7 cellular contexts compared by ENCODE assay signal in genomic region chr10:125909491-125909890, GRCh38. TPM values are rescaled to one million over a fixed set of nuclear protein-coding genes. Genes with fewer than 3 reads are reported as not detected.
DNase-seq lines count a peak whose midpoint lies in the region.
"Not testable (repeated sequence)": the region's sequence is repeated elsewhere in the genome, so short reads cannot be mapped to it uniquely, and the experiment has no call there.
"Had no signal": no experiment of that assay in that cellular context is flagged by ENCODE, and none has a peak within 500 bp of the region (broad histone marks: within the 10 kb centered on the region; RNA-seq: fewer than 3 reads in every experiment).

No MANE protein-coding gene starts in this region.

- H4K8ac ChIP-seq in trophoblast cell (ENCODE audit: low read depth, low read length) = not testable (repeated sequence)

- H3K14ac ChIP-seq in trophoblast cell (ENCODE audit: low read length) = not testable (repeated sequence)

- H4K12ac ChIP-seq in trophoblast cell (ENCODE audit: low read depth, low read length) = not testable (repeated sequence)

- H3K23ac ChIP-seq in trophoblast cell (ENCODE audit: low read length) = not testable (repeated sequence)

- not testable (repeated sequence) for H3K4ac ChIP-seq in trophoblast cell (ENCODE audit: low read depth, low read length)

- not testable (repeated sequence) for H3K4me3 ChIP-seq in SJCRH30; trophoblast cell (ENCODE audit: low read depth, low read length)

- peak overlapping the region; percentile 83 for H3K27ac ChIP-seq in SJCRH30
- H3K27ac ChIP-seq in trophoblast cell (ENCODE audit: low read depth, low read length) = not testable (repeated sequence)

- H3K27me3 ChIP-seq in SJCRH30; trophoblast cell (ENCODE audit: insufficient read depth, low read length): not testable (repeated sequence)

- WGBS in trophoblast cell (ENCODE audit: extremely low coverage, insufficient coverage, insufficient read length) = no CpG with 5 or more reads among the region's 3 CpGs

- not testable (repeated sequence) for H4K91ac ChIP-seq in trophoblast cell (ENCODE audit: low read depth, low read length)

- DNase-seq in SJCRH30 (peak; percentile 54 to 79), trophoblast cell (peak; percentile 50 to 69)

- not testable (repeated sequence) for H3K79me1 ChIP-seq in trophoblast cell (ENCODE audit: low read length)

- not testable (repeated sequence) for H2BK12ac ChIP-seq in trophoblast cell (ENCODE audit: low read length)

- H3K9me3 ChIP-seq in SJCRH30 (replicated peaks); trophoblast cell (ENCODE audit: insufficient read depth, low read depth, low read length): not testable (repeated sequence)

- H3K4me1 ChIP-seq in SJCRH30 = peaks cover 25% of the 10 kb centered on the region
- H3K4me1 ChIP-seq in trophoblast cell (ENCODE audit: control insufficient read depth in 1 of 2, insufficient read depth in 2 of 2, low read length in 2 of 2) = not testable (repeated sequence)

- not testable (repeated sequence) for H3K18ac ChIP-seq in trophoblast cell (ENCODE audit: low read length)

- H3K4me2 ChIP-seq in trophoblast cell (ENCODE audit: low read length) = not testable (repeated sequence)

- not testable (repeated sequence) for H2BK5ac ChIP-seq in trophoblast cell (ENCODE audit: low read depth, low read length, poor library complexity)

- not testable (repeated sequence) for H2AK5ac ChIP-seq in trophoblast cell (ENCODE audit: low read length)

- H2AFZ ChIP-seq in trophoblast cell (ENCODE audit: insufficient read depth, low read length, poor library complexity) = not testable (repeated sequence)

- H3K79me2 ChIP-seq in trophoblast cell (ENCODE audit: control insufficient read depth, insufficient read depth, low read length, poor library complexity) = not testable (repeated sequence)

- H2BK120ac ChIP-seq in trophoblast cell (ENCODE audit: insufficient read depth, low read length, poor library complexity) = not testable (repeated sequence)

- H3K36me3 ChIP-seq in SJCRH30; trophoblast cell (ENCODE audit: control insufficient read depth in 1 of 2, insufficient read depth in 2 of 2, low read length in 2 of 2): not testable (repeated sequence)

- not testable (repeated sequence) for H3K9ac ChIP-seq in trophoblast cell (ENCODE audit: low read length)

RNA-seq across cellular contexts. Expression of gene FANK1, which starts 13.1 kb away (rescaled TPM):
- total RNA-seq in SJCRH30 (2014; rRNA removed; shearing (Covaris generic)) = 0.42 and 0.71 TPM in 2 replicates
- 12.6 and 13.7 TPM in 2 replicates for polyA plus RNA-seq in trophoblast cell (2013)
- total RNA-seq: B cell; CD8-positive, alpha-beta T cell had no signal
- polyA plus RNA-seq: CD14-positive monocyte; CD4-positive, alpha-beta memory T cell; CD8-positive, alpha-beta memory T cell had no signal

RNA-seq across cellular contexts. Expression of gene DHX32, which starts 28.4 kb away (rescaled TPM):
- 33.8 and 35.7 TPM in 2 replicates for total RNA-seq in SJCRH30 (2014; rRNA removed; shearing (Covaris generic))
- polyA plus RNA-seq in trophoblast cell (2013) = 50.0 and 50.2 TPM in 2 replicates
